In genomic region chr17:16653367-16654041, GRCh38 we compare ENCODE assay signal across 8 cellular contexts. TPM values are rescaled to one million over a fixed set of nuclear protein-coding genes. Genes with fewer than 3 reads are reported as not detected.
DNase-seq lines count a peak whose midpoint lies in the region; ATAC-seq lines count a peak whose summit lies in the region.

TSS of gene ZNF624 (minus strand) at chr17:16653850.

- peak within 1 kb of the TSS; percentile 80 for H3K27ac ChIP-seq in BLaER1

- H3K27me3 Mint-ChIP-seq in dendritic cell treated with granulocyte-macrophage colony-stimulating factor and Interleukin-4, amounts not matched to agents 40 ng/mL and 50 ng/mL, for 4 days, result peaks cover 10% of the 10 kb centered on the region

- peak within 1 kb of the TSS; percentile 84 for H3K9ac ChIP-seq in BLaER1

- DNase-seq in GM19240 (ENCODE audit: insufficient read length, low spot score) (peak; percentile 80), NCI-H524 treated with DMSO at 0.1 percent for 48 hours (lab: John Stamatoyannopoulos, UW) (peak; percentile 77), left lobe of liver (ENCODE audit: low spot score) (peak; percentile 99)
- peak; percentile 79 to 83 for DNase-seq in activated CD4-positive, alpha-beta T cell treated with anti-CD3 and anti-CD28 coated beads, Interleukin-2, amount 50 U/mL, for 24 hours (ENCODE audit: low read depth in 1 of 2, low spot score in 1 of 2)
- peak; percentile 88 to 93 for DNase-seq in stimulated activated CD4-positive, alpha-beta T cell treated with anti-CD3 and anti-CD28 coated beads, Interleukin-2, amount 100 ng/mL, for 24 hours

- H3K27ac Mint-ChIP-seq in dendritic cell treated with granulocyte-macrophage colony-stimulating factor and Interleukin-4, amounts not matched to agents 40 ng/mL and 50 ng/mL, for 4 days, result peak within 1 kb of the TSS; percentile 83

- peak within 1 kb of the TSS; percentile 96 for H3K4me3 Mint-ChIP-seq in dendritic cell treated with granulocyte-macrophage colony-stimulating factor and Interleukin-4, amounts not matched to agents 40 ng/mL and 50 ng/mL, for 4 days

- peak within 1 kb of the TSS; percentile 80 for H3K4me3 ChIP-seq in BLaER1

- no peaks in the 10 kb centered on the region for H4K20me1 ChIP-seq in BLaER1

- intact Hi-C loops in dendritic cell treated with granulocyte-macrophage colony-stimulating factor and Interleukin-4, amounts not matched to agents 40 ng/mL and 50 ng/mL, for 4 days (cut with micrococcal nuclease), result loop anchor here (10.0 kb wide), 1 partner anchor 69 kb away; no protein-coding TSS in a partner anchor

- peaks cover 20% of the 10 kb centered on the region for H3K9me3 Mint-ChIP-seq in dendritic cell treated with granulocyte-macrophage colony-stimulating factor and Interleukin-4, amounts not matched to agents 40 ng/mL and 50 ng/mL, for 4 days

- H3K36me3 ChIP-seq in BLaER1, result peaks cover 10% of the 10 kb centered on the region

- peaks cover 17% of the 10 kb centered on the region for H3K4me1 ChIP-seq in BLaER1

- peaks cover 16% of the 10 kb centered on the region for H3K4me1 Mint-ChIP-seq in dendritic cell treated with granulocyte-macrophage colony-stimulating factor and Interleukin-4, amounts not matched to agents 40 ng/mL and 50 ng/mL, for 4 days (ENCODE audit: low read depth)

- peak; percentile 76 for ATAC-seq in HG03457 (IDR thresholded peaks at IDR 0.05; ENCODE audit: unreplicated experiment)
- peak; percentile 97 for ATAC-seq in left lobe of liver

- H3K4me2 ChIP-seq in BLaER1, result peak within 1 kb of the TSS; percentile 91

- no peaks in the 10 kb centered on the region for H3K27me3 ChIP-seq in BLaER1

- peaks cover 18% of the 10 kb centered on the region for H3K9me3 ChIP-seq in BLaER1

- peaks cover 30% of the 10 kb centered on the region for H3K36me3 Mint-ChIP-seq in dendritic cell treated with granulocyte-macrophage colony-stimulating factor and Interleukin-4, amounts not matched to agents 40 ng/mL and 50 ng/mL, for 4 days (ENCODE audit: low read depth)

RNA-seq across cellular contexts. Expression of gene ZNF624, which starts in this region (rescaled TPM):
- total RNA-seq in left lobe of liver, result 0.60 TPM

Comparison
In these comparisons a context has a peak if more than half of its experiments do, and no peak if none do; other contexts are left out.
1. Peak in every context shown above with its lines: DNase-seq, ATAC-seq, H3K4me3 ChIP-seq and H3K27ac ChIP-seq.
2. Peak in DNase-seq and ATAC-seq in left lobe of liver; RNA of the gene not detected or under 1 TPM.